In genomic region chr9:7239708-7240107, GRCh38 we compare ENCODE assay signal across 25 cellular contexts.
"Had no signal": no experiment of that assay in that cellular context is flagged by ENCODE, and none has a peak within 500 bp of the region (broad histone marks: within the 10 kb centered on the region; RNA-seq: fewer than 3 reads in every experiment).

No MANE protein-coding gene starts in this region.

- H3K36me3 ChIP-seq: Peyer's patch, SJCRH30, WERI-Rb-1 had no signal

- H3K4me1 ChIP-seq: Peyer's patch, SJCRH30 had no signal

- H3K27me3 ChIP-seq: Peyer's patch, SJCRH30 had no signal

- H3K4me3 ChIP-seq: Peyer's patch, SJCRH30 had no signal

- H3K4me1 Mint-ChIP-seq: activated naive CD4-positive, alpha-beta T cell treated with anti-CD3 and anti-CD28 coated beads, Interleukin-2, amount 50 U/mL, for 24 hours; brain; central memory CD8-positive, alpha-beta T cell had no signal

- H3K36me3 Mint-ChIP-seq: activated naive CD4-positive, alpha-beta T cell treated with anti-CD3 and anti-CD28 coated beads, Interleukin-2, amount 50 U/mL, for 24 hours; brain had no signal

- H3K9ac ChIP-seq: SK-N-SH had no signal

- H3K4me3 Mint-ChIP-seq: activated CD8-positive, alpha-beta T cell treated with anti-CD3 and anti-CD28 coated beads, Interleukin-2, amount 10 ng/mL, durations not matched to agents 7 days and 5 days; activated naive CD4-positive, alpha-beta T cell treated with anti-CD3 and anti-CD28 coated beads, Interleukin-2, amount 50 U/mL, for 24 hours; activated T-cell treated with anti-CD3 and anti-CD28 coated beads, Interleukin-2, amount 50 U/mL, for 24 hours; activated T-helper 1 cell treated with anti-CD3 and anti-CD28 coated beads, Interleukin-12 subunit alpha, Interleukin-12 subunit beta, Interleukin-2, Interleukin-4 antibody, amounts not matched to agents 30 ng/mL and 10 ng/mL and 1 ng/mL, durations not matched to agents 14 hours and 24 hours and 36 hours; brain; central memory CD8-positive, alpha-beta T cell had no signal

- ATAC-seq: activated CD4-positive, CD25-positive, alpha-beta regulatory T cell treated with anti-CD3 and anti-CD28 coated beads, Interleukin-2, amount 50 U/mL, for 24 hours; activated CD8-positive, alpha-beta T cell treated with anti-CD3 and anti-CD28 coated beads, Interleukin-2, amount 10 ng/mL, durations not matched to agents 7 days and 5 days had no signal

- DNase-seq: activated CD4-positive, alpha-beta T cell treated with anti-CD3 and anti-CD28 coated beads for 4 hours; activated CD8-positive, alpha-beta T cell treated with anti-CD3 and anti-CD28 coated beads, Interleukin-2, amount 10 ng/mL, durations not matched to agents 7 days and 5 days; activated effector memory CD4-positive, alpha-beta T cell treated with Interleukin-2 at 50 U/mL for 16 hours; activated naive CD4-positive, alpha-beta T cell; activated T-cell treated with anti-CD3 and anti-CD28 coated beads, Interleukin-2, amount 50 U/mL, for 24 hours; KG1; NCI-H1048; NCI-H2029; NCI-H2107; NCI-H2171 treated with DMSO at 0.1 percent for 48 hours; NCI-H345; NCI-H510A; NCI-H526 treated with DMSO at 0.1 percent for 48 hours; Peyer's patch; Right ventricle myocardium superior; SJCRH30; SK-N-SH; T-helper 1 cell; WERI-Rb-1 had no signal

- H3K27ac ChIP-seq: Peyer's patch, RWPE1, SJCRH30, WERI-Rb-1 had no signal

- H3K27me3 Mint-ChIP-seq: activated naive CD4-positive, alpha-beta T cell treated with anti-CD3 and anti-CD28 coated beads, Interleukin-2, amount 50 U/mL, for 24 hours; activated T-cell treated with anti-CD3 and anti-CD28 coated beads, Interleukin-2, amount 50 U/mL, for 24 hours; brain; central memory CD8-positive, alpha-beta T cell had no signal

- H3K27ac Mint-ChIP-seq: activated CD8-positive, alpha-beta T cell treated with anti-CD3 and anti-CD28 coated beads, Interleukin-2, amount 10 ng/mL, durations not matched to agents 7 days and 5 days; activated naive CD4-positive, alpha-beta T cell treated with anti-CD3 and anti-CD28 coated beads, Interleukin-2, amount 50 U/mL, for 24 hours; activated T-cell treated with anti-CD3 and anti-CD28 coated beads, Interleukin-2, amount 50 U/mL, for 24 hours; activated T-helper 1 cell treated with anti-CD3 and anti-CD28 coated beads, Interleukin-12 subunit alpha, Interleukin-12 subunit beta, Interleukin-2, Interleukin-4 antibody, amounts not matched to agents 30 ng/mL and 10 ng/mL and 1 ng/mL, durations not matched to agents 14 hours and 24 hours and 36 hours; brain had no signal

- H3K9me3 Mint-ChIP-seq: activated naive CD4-positive, alpha-beta T cell treated with anti-CD3 and anti-CD28 coated beads, Interleukin-2, amount 50 U/mL, for 24 hours; activated T-cell treated with anti-CD3 and anti-CD28 coated beads, Interleukin-2, amount 50 U/mL, for 24 hours; central memory CD8-positive, alpha-beta T cell had no signal

- H3K9me3 ChIP-seq: Peyer's patch, SJCRH30, SK-N-SH had no signal

- H3K4me2 ChIP-seq: SK-N-SH had no signal
